Comparison of ENCODE assay signal across 15 cellular contexts in the genomic region with DNA sequence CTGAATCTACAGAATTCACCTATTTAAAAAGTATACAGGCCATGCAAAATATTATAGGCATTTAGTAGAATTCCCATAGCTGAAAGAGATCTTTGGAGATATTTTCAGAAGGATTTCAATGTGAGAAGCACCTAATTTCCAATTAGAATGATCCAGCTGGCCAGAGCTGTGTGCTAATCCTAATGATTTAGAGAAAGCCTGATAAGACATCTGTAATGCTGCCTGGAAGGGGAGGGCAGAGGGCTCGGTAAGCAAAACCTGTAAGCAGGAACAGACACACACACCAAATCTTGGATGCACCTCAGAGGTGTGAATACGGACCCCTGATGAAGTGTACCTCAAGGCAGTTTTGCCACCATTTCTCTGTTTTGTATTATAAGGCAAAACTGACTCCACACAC. TPM values are rescaled to one million over a fixed set of nuclear protein-coding genes. Genes with fewer than 3 reads are reported as not detected.
A peak's percentile ranks its signal among the peaks of the same experiment; 100 is the strongest.
DNase-seq lines count a peak whose midpoint lies in the region; ATAC-seq and TF ChIP-seq lines count a peak whose summit lies in the region.
"Had no signal": no experiment of that assay in that cellular context is flagged by ENCODE, and none has a peak within 500 bp of the region (broad histone marks: within the 10 kb centered on the region; RNA-seq: fewer than 3 reads in every experiment).

No MANE protein-coding gene starts in this region.

- no peak for DNase-seq in stimulated activated naive CD8-positive, alpha-beta T cell treated with anti-CD3 and anti-CD28 coated beads, Interleukin-15, Interleukin-2, amounts not matched to agents 100 U/mL and 50 U/mL, for 24 hours
- DNase-seq in adrenal gland (peak in 1 of 7 donors; percentile 41), naive B cell (no peak), NCI-H510A treated with DMSO at 0.1 percent for 48 hours (lab: John Stamatoyannopoulos, UW) (no peak), GDM1 (lab: John Stamatoyannopoulos, UW) (no peak)
- no peak for DNase-seq in stimulated activated naive CD4-positive, alpha-beta T cell (lab: John Stamatoyannopoulos, UW)
- DNase-seq: activated naive CD4-positive, alpha-beta T cell treated with anti-CD3 and anti-CD28 coated beads for 36 hours; COR-L47; HCEC 1CT; NCI-H2081 treated with DMSO at 0.1 percent for 48 hours; SJCRH30 had no signal

- intact Hi-C loops in adrenal gland (cut with DNase I): loop anchor here (10.0 kb wide), 2 partner anchors 45 to 125 kb away; no protein-coding TSS in a partner anchor

- H3K4me1 Mint-ChIP-seq in stimulated activated naive CD8-positive, alpha-beta T cell treated with anti-CD3 and anti-CD28 coated beads, Interleukin-15, Interleukin-2, amounts not matched to agents 100 ng/mL and 50 ng/mL, for 24 hours (ENCODE audit: low read depth): peaks cover 93% of the 10 kb centered on the region
- peaks cover 73 to 96% (median 87%) of the 10 kb centered on the region in 3 donors for H3K4me1 Mint-ChIP-seq in naive B cell
- peaks cover 30% of the 10 kb centered on the region for H3K4me1 Mint-ChIP-seq in activated T-helper 17 cell treated with anti-CD3 and anti-CD28 coated beads, Interleukin-2, amount 50 U/mL, for 72 hours

- ATAC-seq in stimulated activated naive CD8-positive, alpha-beta T cell treated with anti-CD3 and anti-CD28 coated beads, Interleukin-15, Interleukin-2, amounts not matched to agents 100 U/mL and 50 U/mL, for 24 hours: no peak
- ATAC-seq in naive B cell (ENCODE audit: low read depth in 2 of 2): no peak
- ATAC-seq in activated T-helper 17 cell treated with anti-CD3 and anti-CD28 coated beads, Interleukin-2, amount 50 U/mL, for 72 hours (replicated peaks): no peak
- ATAC-seq: sciatic nerve had no signal

- TF ChIP-seq CTCF in adrenal gland (IDR thresholded peaks at IDR 0.05): no peak

- H3K27me3 ChIP-seq in adrenal gland: no peaks in the 10 kb centered on the region
- H3K27me3 ChIP-seq: SJCRH30 had no signal

- no peaks in the 10 kb centered on the region for H3K27me3 Mint-ChIP-seq in stimulated activated naive CD8-positive, alpha-beta T cell treated with anti-CD3 and anti-CD28 coated beads, Interleukin-15, Interleukin-2, amounts not matched to agents 100 ng/mL and 50 ng/mL, for 24 hours
- H3K27me3 Mint-ChIP-seq in naive B cell: no peaks in the 10 kb centered on the region
- no peaks in the 10 kb centered on the region for H3K27me3 Mint-ChIP-seq in activated T-helper 17 cell treated with anti-CD3 and anti-CD28 coated beads, Interleukin-2, amount 50 U/mL, for 72 hours
- H3K27me3 Mint-ChIP-seq: central memory CD8-positive, alpha-beta T cell had no signal

- TF ChIP-seq POLR2A in adrenal gland (IDR thresholded peaks at IDR 0.05): no peak

- H3K4me1 ChIP-seq in adrenal gland (replicated peaks in 1 of 2): peaks cover 27 to 62% of the 10 kb centered on the region in 2 donors

- peak overlapping the region in 3 of 5 donors; percentile 41 to 55 (median 49) for H3K27ac ChIP-seq in adrenal gland
- H3K27ac ChIP-seq: SJCRH30 had no signal

- H3K36me3 ChIP-seq in adrenal gland (replicated peaks in 1 of 2): peaks cover 0 to 11% of the 10 kb centered on the region in 2 donors

- H3K9me3 Mint-ChIP-seq in stimulated activated naive CD8-positive, alpha-beta T cell treated with anti-CD3 and anti-CD28 coated beads, Interleukin-15, Interleukin-2, amounts not matched to agents 100 ng/mL and 50 ng/mL, for 24 hours: no peaks in the 10 kb centered on the region
- H3K9me3 Mint-ChIP-seq in naive B cell: no peaks in the 10 kb centered on the region
- H3K9me3 Mint-ChIP-seq in activated T-helper 17 cell treated with anti-CD3 and anti-CD28 coated beads, Interleukin-2, amount 50 U/mL, for 72 hours: no peaks in the 10 kb centered on the region
- H3K9me3 Mint-ChIP-seq: activated naive CD4-positive, alpha-beta T cell treated with anti-CD3 and anti-CD28 coated beads for 36 hours; central memory CD8-positive, alpha-beta T cell had no signal

- peak overlapping the region; percentile 67 for H3K27ac Mint-ChIP-seq in stimulated activated naive CD8-positive, alpha-beta T cell treated with anti-CD3 and anti-CD28 coated beads, Interleukin-15, Interleukin-2, amounts not matched to agents 100 ng/mL and 50 ng/mL, for 24 hours
- peak overlapping the region; percentile 6 to 96 (median 72) for H3K27ac Mint-ChIP-seq in naive B cell
- H3K27ac Mint-ChIP-seq in activated T-helper 17 cell treated with anti-CD3 and anti-CD28 coated beads, Interleukin-2, amount 50 U/mL, for 72 hours: no peak overlapping the region
- H3K27ac Mint-ChIP-seq: activated naive CD4-positive, alpha-beta T cell treated with anti-CD3 and anti-CD28 coated beads for 36 hours had no signal

- no peak overlapping the region for H3K4me3 Mint-ChIP-seq in stimulated activated naive CD8-positive, alpha-beta T cell treated with anti-CD3 and anti-CD28 coated beads, Interleukin-15, Interleukin-2, amounts not matched to agents 100 ng/mL and 50 ng/mL, for 24 hours
- H3K4me3 Mint-ChIP-seq in naive B cell: no peak overlapping the region
- H3K4me3 Mint-ChIP-seq in activated T-helper 17 cell treated with anti-CD3 and anti-CD28 coated beads, Interleukin-2, amount 50 U/mL, for 72 hours: no peak overlapping the region
- H3K4me3 Mint-ChIP-seq: activated naive CD4-positive, alpha-beta T cell treated with anti-CD3 and anti-CD28 coated beads for 36 hours; central memory CD8-positive, alpha-beta T cell had no signal

- H3K9me3 ChIP-seq in adrenal gland (replicated peaks in 1 of 3): no peaks in the 10 kb centered on the region
- H3K9me3 ChIP-seq: SJCRH30 had no signal

- peaks cover 25% of the 10 kb centered on the region for H3K36me3 Mint-ChIP-seq in stimulated activated naive CD8-positive, alpha-beta T cell treated with anti-CD3 and anti-CD28 coated beads, Interleukin-15, Interleukin-2, amounts not matched to agents 100 ng/mL and 50 ng/mL, for 24 hours (ENCODE audit: low read depth)
- H3K36me3 Mint-ChIP-seq in naive B cell: peaks cover 0 to 5% of the 10 kb centered on the region in 2 donors
- peaks cover 25% of the 10 kb centered on the region for H3K36me3 Mint-ChIP-seq in activated T-helper 17 cell treated with anti-CD3 and anti-CD28 coated beads, Interleukin-2, amount 50 U/mL, for 72 hours (ENCODE audit: low read depth)

- WGBS in adrenal gland, 4 donors: 49 to 64% (median 54%) methylated on average over 2 of the region's 2 CpGs

- H3K4me3 ChIP-seq in adrenal gland: no peak overlapping the region
- H3K4me3 ChIP-seq: SJCRH30 had no signal

RNA-seq across cellular contexts. Expression of gene SERTAD2, which starts 14.0 kb away (rescaled TPM):
- total RNA-seq in adrenal gland: 10 to 100 TPM in 6 of 8 donors, 1 to 10 TPM in 2; 6.5 to 15.8 (median 13.0) TPM
- polyA plus RNA-seq in adrenal gland: 10 to 100 TPM in 1 of 3 donors, 1 to 10 TPM in 2; 5.1 to 18.3 (median 9.5) TPM
- 10 to 100 TPM in 5 of 6 donors, 1 to 10 TPM in 1; 7.9 to 21.8 (median 13.2) TPM for polyA plus RNA-seq in naive B cell (ENCODE audit: low read depth in 6 of 6)
- total RNA-seq in activated T-helper 17 cell treated with anti-CD3 and anti-CD28 coated beads, Interleukin-2, amount 50 U/mL, for 72 hours: 10 to 100 TPM; 11.5 to 30.7 TPM
